In genomic region chr4:78056265-78057129, GRCh38 we compare ENCODE assay signal across 8 cellular contexts. TPM values are rescaled to one million over a fixed set of nuclear protein-coding genes. Genes with fewer than 3 reads are reported as not detected.
DNase-seq lines count a peak whose midpoint lies in the region; ATAC-seq and TF ChIP-seq lines count a peak whose summit lies in the region.

No MANE protein-coding gene starts in this region.

- in situ Hi-C loops in G401 (cut with HindIII; ENCODE audit: low sequenced_read_pairs), result no loop called here

- no peaks in the 10 kb centered on the region for H3K9me3 ChIP-seq in colonic mucosa

- peak overlapping the region; percentile 59 for H3K4me3 ChIP-seq in LNCaP clone FGC (ENCODE audit: low read depth, low read length)
- H3K4me3 ChIP-seq in colonic mucosa, result peak overlapping the region; percentile 47

- peak; percentile 81 for ATAC-seq in GM21825 (IDR thresholded peaks at IDR 0.05; ENCODE audit: unreplicated experiment)

- H3K9ac ChIP-seq in colonic mucosa (ENCODE audit: low read depth in 2 of 2, low read length in 2 of 2), result peak overlapping the region; percentile 41 to 62

- DNase-seq in G401 (ENCODE audit: low spot score) (peak; percentile 41), LNCaP clone FGC (ENCODE audit: low read depth) (peak; percentile 70), SK-N-DZ (ENCODE audit: low spot score) (peak; percentile 91), colonic mucosa (peak; percentile 91), kidney tubule cell (ENCODE audit: low spot score) (peak; percentile 94), GF-D8 (lab: John Stamatoyannopoulos, UW) (no peak)
- DNase-seq in stimulated activated CD4-positive, alpha-beta T cell treated with anti-CD3 and anti-CD28 coated beads, Interleukin-2, amount 100 ng/mL, for 24 hours, result peak; percentile 19 to 42

- H3K36me3 ChIP-seq in colonic mucosa, result no peaks in the 10 kb centered on the region

- intact Hi-C loops in colonic mucosa (cut with DNase I), result no loop called here

- no peak overlapping the region for H3K27ac ChIP-seq in colonic mucosa

- no peaks in the 10 kb centered on the region for H3K4me1 ChIP-seq in colonic mucosa

- H3K27me3 ChIP-seq in colonic mucosa, result no peaks in the 10 kb centered on the region

- TF ChIP-seq CTCF in LNCaP clone FGC (IDR thresholded peaks at IDR 0.05; ENCODE audit: control insufficient read depth, extremely low read depth, insufficient read depth), result peak; percentile 31
- TF ChIP-seq CTCF in colonic mucosa (IDR thresholded peaks at IDR 0.05), result no peak

RNA-seq across cellular contexts. Expression of gene FRAS1, which starts 0.6 kb away (rescaled TPM):
- not detected in 2 replicates for total RNA-seq in G401 (2014; rRNA removed; shearing (Covaris generic))
- polyA plus RNA-seq in SK-N-DZ (2014; cell fraction: cytosol; rRNA removed), result 12.1 and 13.5 TPM in 2 replicates
- polyA plus RNA-seq in SK-N-DZ (2014; cell fraction: nucleus; rRNA removed), result 12.4 and 16.1 TPM in 2 replicates
- total RNA-seq in colonic mucosa, result 1 to 10 TPM; 2.1 to 4.0 TPM
